ENCODE assay signal across 8 cellular contexts in the genomic region with DNA sequence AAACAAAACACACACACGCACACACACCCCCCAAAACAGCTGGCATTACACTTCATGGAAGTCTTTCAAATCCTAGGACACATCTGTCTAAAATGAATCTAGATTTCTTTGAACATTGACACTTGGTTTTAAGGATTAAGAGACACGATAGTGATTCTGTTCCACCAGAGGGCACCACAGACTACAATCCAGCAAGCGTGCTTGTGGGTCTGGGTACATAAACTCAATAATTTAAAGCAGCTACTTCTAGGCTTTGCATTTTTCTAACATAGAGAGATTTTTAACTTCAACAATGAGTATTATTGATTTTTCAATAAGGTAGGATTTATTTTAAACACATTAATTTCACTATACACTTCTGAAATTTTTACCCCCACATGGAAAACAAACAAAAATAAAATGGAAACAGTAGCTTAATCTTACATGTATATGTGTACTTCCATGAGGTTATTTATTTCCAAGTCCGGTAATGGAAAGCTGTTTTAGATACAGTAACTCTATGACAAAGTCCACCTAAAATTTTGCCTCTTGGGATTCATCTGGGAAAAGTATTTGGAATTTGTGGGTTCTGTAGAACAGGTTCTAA.
DNase-seq lines count a peak whose midpoint lies in the region; ATAC-seq and TF ChIP-seq lines count a peak whose summit lies in the region.

No MANE protein-coding gene starts in this region.

- no peak overlapping the region for H3K27ac Mint-ChIP-seq in mesothelial cell of epicardium
- H3K27ac Mint-ChIP-seq in stimulated activated effector memory CD8-positive, alpha-beta T cell treated with anti-CD3 and anti-CD28 coated beads, Interleukin-12 subunit alpha, Interleukin-12 subunit beta, amount 100 ng/mL, for 72 hours: no peak overlapping the region

- peaks cover 8% of the 10 kb centered on the region for H3K36me3 Mint-ChIP-seq in mesothelial cell of epicardium
- no peaks in the 10 kb centered on the region for H3K36me3 Mint-ChIP-seq in stimulated activated effector memory CD8-positive, alpha-beta T cell treated with anti-CD3 and anti-CD28 coated beads, Interleukin-12 subunit alpha, Interleukin-12 subunit beta, amount 100 ng/mL, for 72 hours

- peak; percentile 63 for ATAC-seq in HG02642 (IDR thresholded peaks at IDR 0.05; ENCODE audit: poor library complexity, unreplicated experiment)
- peak; percentile 54 for ATAC-seq in stimulated activated effector memory CD8-positive, alpha-beta T cell treated with anti-CD3 and anti-CD28 coated beads, Interleukin-12 subunit alpha, Interleukin-12 subunit beta, amount 100 ng/mL, for 72 hours
- ATAC-seq in HG03520 (IDR thresholded peaks at IDR 0.05; ENCODE audit: unreplicated experiment): no peak

- DNase-seq in EH (ENCODE audit: low read depth): peak; percentile 74
- DNase-seq in NCI-H460 (ENCODE audit: extremely low read depth, low read depth): peak; percentile 50
- DNase-seq in activated CD4-positive, alpha-beta T cell treated with anti-CD3 and anti-CD28 coated beads, Interleukin-2, amount 50 U/mL, for 48 hours: peak; percentile 51 to 64
- peak; percentile 2 to 28 (median 4) for DNase-seq in effector memory CD4-positive, alpha-beta T cell
- DNase-seq in mesothelial cell of epicardium (ENCODE audit: low spot score in 2 of 2, unreplicated experiment in 2 of 2): peak; percentile 36 to 58
- peak in 1 of 2 donors; percentile 57 for DNase-seq in stimulated activated effector memory CD8-positive, alpha-beta T cell treated with anti-CD3 and anti-CD28 coated beads, Interleukin-12 subunit alpha, Interleukin-12 subunit beta, amount 100 ng/mL, for 72 hours (ENCODE audit: low spot score in 2 of 2)

- H3K4me3 ChIP-seq in effector memory CD4-positive, alpha-beta T cell (ENCODE audit: insufficient read depth, low read depth, low read length, poor library complexity, severe bottlenecking): no peak overlapping the region

- no peaks in the 10 kb centered on the region for H3K27me3 Mint-ChIP-seq in mesothelial cell of epicardium (ENCODE audit: low read depth)

- H3K27me3 ChIP-seq in effector memory CD4-positive, alpha-beta T cell (replicated peaks; ENCODE audit: control insufficient read depth, insufficient read depth, low read length, poor library complexity, severe bottlenecking): peaks cover 2% of the 10 kb centered on the region

- H3K4me3 Mint-ChIP-seq in mesothelial cell of epicardium: no peak overlapping the region
- H3K4me3 Mint-ChIP-seq in stimulated activated effector memory CD8-positive, alpha-beta T cell treated with anti-CD3 and anti-CD28 coated beads, Interleukin-12 subunit alpha, Interleukin-12 subunit beta, amount 100 ng/mL, for 72 hours: no peak overlapping the region

- no peaks in the 10 kb centered on the region for H3K36me3 ChIP-seq in effector memory CD4-positive, alpha-beta T cell (ENCODE audit: control insufficient read depth, insufficient read depth, low read length)

- no peak overlapping the region for H3K27ac ChIP-seq in effector memory CD4-positive, alpha-beta T cell (ENCODE audit: insufficient read depth, low read length, poor library complexity, severe bottlenecking)

- no peaks in the 10 kb centered on the region for H3K9me3 ChIP-seq in effector memory CD4-positive, alpha-beta T cell (ENCODE audit: control insufficient read depth, low read length)

- peaks cover 13% of the 10 kb centered on the region for H3K9me3 Mint-ChIP-seq in mesothelial cell of epicardium
- H3K9me3 Mint-ChIP-seq in stimulated activated effector memory CD8-positive, alpha-beta T cell treated with anti-CD3 and anti-CD28 coated beads, Interleukin-12 subunit alpha, Interleukin-12 subunit beta, amount 100 ng/mL, for 72 hours: no peaks in the 10 kb centered on the region

- peaks cover 35% of the 10 kb centered on the region for H3K4me1 Mint-ChIP-seq in mesothelial cell of epicardium
- H3K4me1 Mint-ChIP-seq in stimulated activated effector memory CD8-positive, alpha-beta T cell treated with anti-CD3 and anti-CD28 coated beads, Interleukin-12 subunit alpha, Interleukin-12 subunit beta, amount 100 ng/mL, for 72 hours: no peaks in the 10 kb centered on the region

- TF ChIP-seq CTCF in mesothelial cell of epicardium (IDR thresholded peaks at IDR 0.05; ENCODE audit: unreplicated experiment): peak; percentile 75

- H3K4me1 ChIP-seq in effector memory CD4-positive, alpha-beta T cell (ENCODE audit: control insufficient read depth, insufficient read depth, low read length, poor library complexity, severe bottlenecking): no peaks in the 10 kb centered on the region
